Comparison of ENCODE assay signal across 1 cellular context in the genomic region with DNA sequence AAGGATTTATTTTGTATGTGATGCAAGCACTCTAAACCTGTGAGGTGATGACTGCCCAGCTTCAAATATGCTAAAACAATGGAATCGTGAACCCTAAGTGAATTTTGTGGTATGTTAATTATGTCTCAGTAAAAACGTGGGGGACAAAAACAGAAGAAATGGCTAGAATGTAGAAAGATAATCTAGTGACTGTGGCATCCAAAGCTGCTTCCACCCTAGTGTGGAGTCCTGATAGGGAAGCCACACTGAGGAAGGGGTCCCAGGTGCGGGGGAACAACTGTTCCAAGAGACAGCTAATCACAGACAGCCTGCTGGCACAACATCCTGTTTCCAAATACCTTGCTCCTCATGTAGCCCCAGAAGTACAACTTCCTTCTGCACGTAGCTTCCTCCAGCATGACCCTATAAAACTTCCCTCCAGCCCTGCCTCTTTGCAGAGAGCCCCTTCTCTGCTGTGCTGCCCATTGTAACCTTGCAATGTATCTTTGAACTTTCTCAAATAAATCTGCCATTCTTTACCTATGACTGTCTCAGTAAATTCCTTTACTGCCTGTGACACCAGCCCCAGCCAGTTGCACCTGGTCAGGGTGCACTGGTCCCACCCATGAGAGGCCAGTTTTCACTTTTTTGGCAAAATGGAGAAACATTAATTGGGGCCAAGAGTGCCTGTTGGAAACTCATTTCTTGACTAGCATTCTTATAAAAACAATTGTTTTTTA.
TF ChIP-seq lines count a peak whose summit lies in the region.

No MANE protein-coding gene starts in this region.

TF ChIP-seq in K562, 482 proteins besides CTCF, POLR2A, EP300 and RAD21 (continued from another document and continues in another):
- TF ChIP-seq, protein P1, sequence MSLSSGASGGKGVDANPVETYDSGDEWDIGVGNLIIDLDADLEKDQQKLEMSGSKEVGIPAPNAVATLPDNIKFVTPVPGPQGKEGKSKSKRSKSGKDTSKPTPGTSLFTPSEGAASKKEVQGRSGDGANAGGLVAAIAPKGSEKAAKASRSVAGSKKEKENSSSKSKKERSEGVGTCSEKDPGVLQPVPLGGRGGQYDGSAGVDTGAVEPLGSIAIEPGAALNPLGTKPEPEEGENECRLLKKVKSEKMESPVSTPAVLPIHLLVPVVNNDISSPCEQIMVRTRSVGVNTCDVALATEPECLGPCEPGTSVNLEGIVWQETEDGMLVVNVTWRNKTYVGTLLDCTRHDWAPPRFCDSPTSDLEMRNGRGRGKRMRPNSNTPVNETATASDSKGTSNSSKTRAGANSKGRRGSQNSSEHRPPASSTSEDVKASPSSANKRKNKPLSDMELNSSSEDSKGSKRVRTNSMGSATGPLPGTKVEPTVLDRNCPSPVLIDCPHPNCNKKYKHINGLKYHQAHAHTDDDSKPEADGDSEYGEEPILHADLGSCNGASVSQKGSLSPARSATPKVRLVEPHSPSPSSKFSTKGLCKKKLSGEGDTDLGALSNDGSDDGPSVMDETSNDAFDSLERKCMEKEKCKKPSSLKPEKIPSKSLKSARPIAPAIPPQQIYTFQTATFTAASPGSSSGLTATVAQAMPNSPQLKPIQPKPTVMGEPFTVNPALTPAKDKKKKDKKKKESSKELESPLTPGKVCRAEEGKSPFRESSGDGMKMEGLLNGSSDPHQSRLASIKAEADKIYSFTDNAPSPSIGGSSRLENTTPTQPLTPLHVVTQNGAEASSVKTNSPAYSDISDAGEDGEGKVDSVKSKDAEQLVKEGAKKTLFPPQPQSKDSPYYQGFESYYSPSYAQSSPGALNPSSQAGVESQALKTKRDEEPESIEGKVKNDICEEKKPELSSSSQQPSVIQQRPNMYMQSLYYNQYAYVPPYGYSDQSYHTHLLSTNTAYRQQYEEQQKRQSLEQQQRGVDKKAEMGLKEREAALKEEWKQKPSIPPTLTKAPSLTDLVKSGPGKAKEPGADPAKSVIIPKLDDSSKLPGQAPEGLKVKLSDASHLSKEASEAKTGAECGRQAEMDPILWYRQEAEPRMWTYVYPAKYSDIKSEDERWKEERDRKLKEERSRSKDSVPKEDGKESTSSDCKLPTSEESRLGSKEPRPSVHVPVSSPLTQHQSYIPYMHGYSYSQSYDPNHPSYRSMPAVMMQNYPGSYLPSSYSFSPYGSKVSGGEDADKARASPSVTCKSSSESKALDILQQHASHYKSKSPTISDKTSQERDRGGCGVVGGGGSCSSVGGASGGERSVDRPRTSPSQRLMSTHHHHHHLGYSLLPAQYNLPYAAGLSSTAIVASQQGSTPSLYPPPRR (CRISPR knock-in tag; IDR thresholded peaks at IDR 0.05; ENCODE audit: borderline replicate concordance), result no peak
- TF ChIP-seq, protein P2, sequence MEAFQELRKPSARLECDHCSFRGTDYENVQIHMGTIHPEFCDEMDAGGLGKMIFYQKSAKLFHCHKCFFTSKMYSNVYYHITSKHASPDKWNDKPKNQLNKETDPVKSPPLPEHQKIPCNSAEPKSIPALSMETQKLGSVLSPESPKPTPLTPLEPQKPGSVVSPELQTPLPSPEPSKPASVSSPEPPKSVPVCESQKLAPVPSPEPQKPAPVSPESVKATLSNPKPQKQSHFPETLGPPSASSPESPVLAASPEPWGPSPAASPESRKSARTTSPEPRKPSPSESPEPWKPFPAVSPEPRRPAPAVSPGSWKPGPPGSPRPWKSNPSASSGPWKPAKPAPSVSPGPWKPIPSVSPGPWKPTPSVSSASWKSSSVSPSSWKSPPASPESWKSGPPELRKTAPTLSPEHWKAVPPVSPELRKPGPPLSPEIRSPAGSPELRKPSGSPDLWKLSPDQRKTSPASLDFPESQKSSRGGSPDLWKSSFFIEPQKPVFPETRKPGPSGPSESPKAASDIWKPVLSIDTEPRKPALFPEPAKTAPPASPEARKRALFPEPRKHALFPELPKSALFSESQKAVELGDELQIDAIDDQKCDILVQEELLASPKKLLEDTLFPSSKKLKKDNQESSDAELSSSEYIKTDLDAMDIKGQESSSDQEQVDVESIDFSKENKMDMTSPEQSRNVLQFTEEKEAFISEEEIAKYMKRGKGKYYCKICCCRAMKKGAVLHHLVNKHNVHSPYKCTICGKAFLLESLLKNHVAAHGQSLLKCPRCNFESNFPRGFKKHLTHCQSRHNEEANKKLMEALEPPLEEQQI (IDR thresholded peaks at IDR 0.05), result no peak
- TF ChIP-seq, protein P3, sequence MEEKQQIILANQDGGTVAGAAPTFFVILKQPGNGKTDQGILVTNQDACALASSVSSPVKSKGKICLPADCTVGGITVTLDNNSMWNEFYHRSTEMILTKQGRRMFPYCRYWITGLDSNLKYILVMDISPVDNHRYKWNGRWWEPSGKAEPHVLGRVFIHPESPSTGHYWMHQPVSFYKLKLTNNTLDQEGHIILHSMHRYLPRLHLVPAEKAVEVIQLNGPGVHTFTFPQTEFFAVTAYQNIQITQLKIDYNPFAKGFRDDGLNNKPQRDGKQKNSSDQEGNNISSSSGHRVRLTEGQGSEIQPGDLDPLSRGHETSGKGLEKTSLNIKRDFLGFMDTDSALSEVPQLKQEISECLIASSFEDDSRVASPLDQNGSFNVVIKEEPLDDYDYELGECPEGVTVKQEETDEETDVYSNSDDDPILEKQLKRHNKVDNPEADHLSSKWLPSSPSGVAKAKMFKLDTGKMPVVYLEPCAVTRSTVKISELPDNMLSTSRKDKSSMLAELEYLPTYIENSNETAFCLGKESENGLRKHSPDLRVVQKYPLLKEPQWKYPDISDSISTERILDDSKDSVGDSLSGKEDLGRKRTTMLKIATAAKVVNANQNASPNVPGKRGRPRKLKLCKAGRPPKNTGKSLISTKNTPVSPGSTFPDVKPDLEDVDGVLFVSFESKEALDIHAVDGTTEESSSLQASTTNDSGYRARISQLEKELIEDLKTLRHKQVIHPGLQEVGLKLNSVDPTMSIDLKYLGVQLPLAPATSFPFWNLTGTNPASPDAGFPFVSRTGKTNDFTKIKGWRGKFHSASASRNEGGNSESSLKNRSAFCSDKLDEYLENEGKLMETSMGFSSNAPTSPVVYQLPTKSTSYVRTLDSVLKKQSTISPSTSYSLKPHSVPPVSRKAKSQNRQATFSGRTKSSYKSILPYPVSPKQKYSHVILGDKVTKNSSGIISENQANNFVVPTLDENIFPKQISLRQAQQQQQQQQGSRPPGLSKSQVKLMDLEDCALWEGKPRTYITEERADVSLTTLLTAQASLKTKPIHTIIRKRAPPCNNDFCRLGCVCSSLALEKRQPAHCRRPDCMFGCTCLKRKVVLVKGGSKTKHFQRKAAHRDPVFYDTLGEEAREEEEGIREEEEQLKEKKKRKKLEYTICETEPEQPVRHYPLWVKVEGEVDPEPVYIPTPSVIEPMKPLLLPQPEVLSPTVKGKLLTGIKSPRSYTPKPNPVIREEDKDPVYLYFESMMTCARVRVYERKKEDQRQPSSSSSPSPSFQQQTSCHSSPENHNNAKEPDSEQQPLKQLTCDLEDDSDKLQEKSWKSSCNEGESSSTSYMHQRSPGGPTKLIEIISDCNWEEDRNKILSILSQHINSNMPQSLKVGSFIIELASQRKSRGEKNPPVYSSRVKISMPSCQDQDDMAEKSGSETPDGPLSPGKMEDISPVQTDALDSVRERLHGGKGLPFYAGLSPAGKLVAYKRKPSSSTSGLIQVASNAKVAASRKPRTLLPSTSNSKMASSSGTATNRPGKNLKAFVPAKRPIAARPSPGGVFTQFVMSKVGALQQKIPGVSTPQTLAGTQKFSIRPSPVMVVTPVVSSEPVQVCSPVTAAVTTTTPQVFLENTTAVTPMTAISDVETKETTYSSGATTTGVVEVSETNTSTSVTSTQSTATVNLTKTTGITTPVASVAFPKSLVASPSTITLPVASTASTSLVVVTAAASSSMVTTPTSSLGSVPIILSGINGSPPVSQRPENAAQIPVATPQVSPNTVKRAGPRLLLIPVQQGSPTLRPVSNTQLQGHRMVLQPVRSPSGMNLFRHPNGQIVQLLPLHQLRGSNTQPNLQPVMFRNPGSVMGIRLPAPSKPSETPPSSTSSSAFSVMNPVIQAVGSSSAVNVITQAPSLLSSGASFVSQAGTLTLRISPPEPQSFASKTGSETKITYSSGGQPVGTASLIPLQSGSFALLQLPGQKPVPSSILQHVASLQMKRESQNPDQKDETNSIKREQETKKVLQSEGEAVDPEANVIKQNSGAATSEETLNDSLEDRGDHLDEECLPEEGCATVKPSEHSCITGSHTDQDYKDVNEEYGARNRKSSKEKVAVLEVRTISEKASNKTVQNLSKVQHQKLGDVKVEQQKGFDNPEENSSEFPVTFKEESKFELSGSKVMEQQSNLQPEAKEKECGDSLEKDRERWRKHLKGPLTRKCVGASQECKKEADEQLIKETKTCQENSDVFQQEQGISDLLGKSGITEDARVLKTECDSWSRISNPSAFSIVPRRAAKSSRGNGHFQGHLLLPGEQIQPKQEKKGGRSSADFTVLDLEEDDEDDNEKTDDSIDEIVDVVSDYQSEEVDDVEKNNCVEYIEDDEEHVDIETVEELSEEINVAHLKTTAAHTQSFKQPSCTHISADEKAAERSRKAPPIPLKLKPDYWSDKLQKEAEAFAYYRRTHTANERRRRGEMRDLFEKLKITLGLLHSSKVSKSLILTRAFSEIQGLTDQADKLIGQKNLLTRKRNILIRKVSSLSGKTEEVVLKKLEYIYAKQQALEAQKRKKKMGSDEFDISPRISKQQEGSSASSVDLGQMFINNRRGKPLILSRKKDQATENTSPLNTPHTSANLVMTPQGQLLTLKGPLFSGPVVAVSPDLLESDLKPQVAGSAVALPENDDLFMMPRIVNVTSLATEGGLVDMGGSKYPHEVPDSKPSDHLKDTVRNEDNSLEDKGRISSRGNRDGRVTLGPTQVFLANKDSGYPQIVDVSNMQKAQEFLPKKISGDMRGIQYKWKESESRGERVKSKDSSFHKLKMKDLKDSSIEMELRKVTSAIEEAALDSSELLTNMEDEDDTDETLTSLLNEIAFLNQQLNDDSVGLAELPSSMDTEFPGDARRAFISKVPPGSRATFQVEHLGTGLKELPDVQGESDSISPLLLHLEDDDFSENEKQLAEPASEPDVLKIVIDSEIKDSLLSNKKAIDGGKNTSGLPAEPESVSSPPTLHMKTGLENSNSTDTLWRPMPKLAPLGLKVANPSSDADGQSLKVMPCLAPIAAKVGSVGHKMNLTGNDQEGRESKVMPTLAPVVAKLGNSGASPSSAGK (IDR thresholded peaks at IDR 0.05), result no peak
- TF ChIP-seq PURB (CRISPR knock-in tag; IDR thresholded peaks at IDR 0.05; ENCODE audit: low read depth), result no peak
- no peak for TF ChIP-seq HIVEP1 (CRISPR knock-in tag; IDR thresholded peaks at IDR 0.05)
- TF ChIP-seq, protein P4, sequence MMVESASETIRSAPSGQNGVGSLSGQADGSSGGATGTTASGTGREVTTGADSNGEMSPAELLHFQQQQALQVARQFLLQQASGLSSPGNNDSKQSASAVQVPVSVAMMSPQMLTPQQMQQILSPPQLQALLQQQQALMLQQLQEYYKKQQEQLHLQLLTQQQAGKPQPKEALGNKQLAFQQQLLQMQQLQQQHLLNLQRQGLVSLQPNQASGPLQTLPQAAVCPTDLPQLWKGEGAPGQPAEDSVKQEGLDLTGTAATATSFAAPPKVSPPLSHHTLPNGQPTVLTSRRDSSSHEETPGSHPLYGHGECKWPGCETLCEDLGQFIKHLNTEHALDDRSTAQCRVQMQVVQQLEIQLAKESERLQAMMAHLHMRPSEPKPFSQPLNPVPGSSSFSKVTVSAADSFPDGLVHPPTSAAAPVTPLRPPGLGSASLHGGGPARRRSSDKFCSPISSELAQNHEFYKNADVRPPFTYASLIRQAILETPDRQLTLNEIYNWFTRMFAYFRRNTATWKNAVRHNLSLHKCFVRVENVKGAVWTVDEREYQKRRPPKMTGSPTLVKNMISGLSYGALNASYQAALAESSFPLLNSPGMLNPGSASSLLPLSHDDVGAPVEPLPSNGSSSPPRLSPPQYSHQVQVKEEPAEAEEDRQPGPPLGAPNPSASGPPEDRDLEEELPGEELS (CRISPR knock-in tag; IDR thresholded peaks at IDR 0.05; ENCODE audit: borderline replicate concordance), result no peak
- TF ChIP-seq PTBP1 (IDR thresholded peaks at IDR 0.05; ENCODE audit: low read depth, low read length), result no peak
- TF ChIP-seq CBX8 (IDR thresholded peaks at IDR 0.05; ENCODE audit: borderline replicate concordance, extremely low read depth, low read depth, low read length, poor library complexity, severe bottlenecking), result no peak
- TF ChIP-seq MTA1 (IDR thresholded peaks at IDR 0.05; ENCODE audit: borderline replicate concordance), result no peak
- TF ChIP-seq, protein P5, sequence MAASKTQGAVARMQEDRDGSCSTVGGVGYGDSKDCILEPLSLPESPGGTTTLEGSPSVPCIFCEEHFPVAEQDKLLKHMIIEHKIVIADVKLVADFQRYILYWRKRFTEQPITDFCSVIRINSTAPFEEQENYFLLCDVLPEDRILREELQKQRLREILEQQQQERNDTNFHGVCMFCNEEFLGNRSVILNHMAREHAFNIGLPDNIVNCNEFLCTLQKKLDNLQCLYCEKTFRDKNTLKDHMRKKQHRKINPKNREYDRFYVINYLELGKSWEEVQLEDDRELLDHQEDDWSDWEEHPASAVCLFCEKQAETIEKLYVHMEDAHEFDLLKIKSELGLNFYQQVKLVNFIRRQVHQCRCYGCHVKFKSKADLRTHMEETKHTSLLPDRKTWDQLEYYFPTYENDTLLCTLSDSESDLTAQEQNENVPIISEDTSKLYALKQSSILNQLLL (CRISPR knock-in tag; IDR thresholded peaks at IDR 0.05; ENCODE audit: borderline replicate concordance), result no peak
- TF ChIP-seq ZNF212 (CRISPR knock-in tag; IDR thresholded peaks at IDR 0.05), result no peak
- TF ChIP-seq POLR2B (IDR thresholded peaks at IDR 0.05; ENCODE audit: low read depth, partially characterized antibody), result no peak
- no peak for TF ChIP-seq ZNF174 (CRISPR knock-in tag; IDR thresholded peaks at IDR 0.05)
- no peak for TF ChIP-seq ZNF384 (IDR thresholded peaks at IDR 0.05; ENCODE audit: low read depth, low read length)
- no peak for TF ChIP-seq DIDO1 (tag; IDR thresholded peaks at IDR 0.05; ENCODE audit: low read depth)
- no peak for TF ChIP-seq RBM34 (IDR thresholded peaks at IDR 0.05; ENCODE audit: borderline replicate concordance, insufficient read depth, low read length)
- peak; percentile 51; the same call in 1 of the 2 replicates for TF ChIP-seq CTBP1 (IDR thresholded peaks at IDR 0.05; ENCODE audit: borderline replicate concordance)
- TF ChIP-seq FOXP1 (CRISPR knock-in tag; IDR thresholded peaks at IDR 0.05), result no peak
- no peak for TF ChIP-seq PHB (CRISPR knock-in tag; IDR thresholded peaks at IDR 0.05)
- TF ChIP-seq, protein P6, sequence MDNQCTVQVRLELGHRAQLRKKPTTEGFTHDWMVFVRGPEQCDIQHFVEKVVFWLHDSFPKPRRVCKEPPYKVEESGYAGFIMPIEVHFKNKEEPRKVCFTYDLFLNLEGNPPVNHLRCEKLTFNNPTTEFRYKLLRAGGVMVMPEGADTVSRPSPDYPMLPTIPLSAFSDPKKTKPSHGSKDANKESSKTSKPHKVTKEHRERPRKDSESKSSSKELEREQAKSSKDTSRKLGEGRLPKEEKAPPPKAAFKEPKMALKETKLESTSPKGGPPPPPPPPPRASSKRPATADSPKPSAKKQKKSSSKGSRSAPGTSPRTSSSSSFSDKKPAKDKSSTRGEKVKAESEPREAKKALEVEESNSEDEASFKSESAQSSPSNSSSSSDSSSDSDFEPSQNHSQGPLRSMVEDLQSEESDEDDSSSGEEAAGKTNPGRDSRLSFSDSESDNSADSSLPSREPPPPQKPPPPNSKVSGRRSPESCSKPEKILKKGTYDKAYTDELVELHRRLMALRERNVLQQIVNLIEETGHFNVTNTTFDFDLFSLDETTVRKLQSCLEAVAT (IDR thresholded peaks at IDR 0.05), result no peak
- TF ChIP-seq, protein P7, sequence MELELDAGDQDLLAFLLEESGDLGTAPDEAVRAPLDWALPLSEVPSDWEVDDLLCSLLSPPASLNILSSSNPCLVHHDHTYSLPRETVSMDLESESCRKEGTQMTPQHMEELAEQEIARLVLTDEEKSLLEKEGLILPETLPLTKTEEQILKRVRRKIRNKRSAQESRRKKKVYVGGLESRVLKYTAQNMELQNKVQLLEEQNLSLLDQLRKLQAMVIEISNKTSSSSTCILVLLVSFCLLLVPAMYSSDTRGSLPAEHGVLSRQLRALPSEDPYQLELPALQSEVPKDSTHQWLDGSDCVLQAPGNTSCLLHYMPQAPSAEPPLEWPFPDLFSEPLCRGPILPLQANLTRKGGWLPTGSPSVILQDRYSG (tag; conservative IDR thresholded peaks at IDR 0.05; ENCODE audit: low read depth), result no peak
- TF ChIP-seq ZNF253 (CRISPR knock-in tag; conservative IDR thresholded peaks at IDR 0.05), result no peak
- no peak for TF ChIP-seq MCM3 (IDR thresholded peaks at IDR 0.05)
- TF ChIP-seq NBN (IDR thresholded peaks at IDR 0.05; ENCODE audit: low read depth), result no peak
- TF ChIP-seq BCL6 (CRISPR knock-in tag; IDR thresholded peaks at IDR 0.05), result no peak
- TF ChIP-seq XRCC3 (IDR thresholded peaks at IDR 0.05), result no peak
